18 cellular contexts compared by ENCODE assay signal in genomic region chr4:103664676-103665075, GRCh38. TPM values are rescaled to one million over a fixed set of nuclear protein-coding genes. Genes with fewer than 3 reads are reported as not detected.
DNase-seq lines count a peak whose midpoint lies in the region; TF ChIP-seq lines count a peak whose summit lies in the region.
"Had no signal": no experiment of that assay in that cellular context is flagged by ENCODE, and none has a peak within 500 bp of the region (broad histone marks: within the 10 kb centered on the region; RNA-seq: fewer than 3 reads in every experiment).

No MANE protein-coding gene starts in this region.

- TF ChIP-seq POLR2A in thyroid gland (IDR thresholded peaks at IDR 0.05): no peak

- no peak overlapping the region for H3K4me2 ChIP-seq in OCI-LY3 (ENCODE audit: low read length)
- H3K4me2 ChIP-seq: A549; BLaER1 treated with 17β-estradiol and CSF1 and Interleukin-3, amounts not matched to agents 10 nM and 100 nM had no signal

- H3K36me3 ChIP-seq in OCI-LY3 (replicated peaks; ENCODE audit: low read depth, low read length) (no peaks in the 10 kb centered on the region), thyroid gland (no peaks in the 10 kb centered on the region)
- H3K36me3 ChIP-seq: BLaER1 treated with 17β-estradiol and CSF1 and Interleukin-3, amounts not matched to agents 10 nM and 100 nM had no signal

- intact Hi-C loops in thyroid gland (cut with DNase I): no loop called here

- no peaks in the 10 kb centered on the region for H3K9me3 ChIP-seq in OCI-LY3 (ENCODE audit: insufficient read depth, low read length)
- no peaks in the 10 kb centered on the region for H3K9me3 ChIP-seq in thyroid gland
- H3K9me3 ChIP-seq: A549; BLaER1 treated with 17β-estradiol and CSF1 and Interleukin-3, amounts not matched to agents 10 nM and 100 nM; Caco-2 had no signal

- peak overlapping the region; percentile 11; the same call in 1 of the 2 replicates for H2AFZ ChIP-seq in OCI-LY3 (ENCODE audit: low read depth, low read length)

- H3K4me3 ChIP-seq in OCI-LY3 (ENCODE audit: low read length) (no peak overlapping the region), thyroid gland (replicated peaks in 1 of 3) (no peak overlapping the region)
- H3K4me3 ChIP-seq: A549; BLaER1 treated with 17β-estradiol and CSF1 and Interleukin-3, amounts not matched to agents 10 nM and 100 nM had no signal

- H3K27ac ChIP-seq in OCI-LY3 (ENCODE audit: low read length) (no peak overlapping the region), thyroid gland (peak overlapping the region in 2 of 3 donors; percentile 27 to 47)
- H3K27ac ChIP-seq: 22Rv1; A549; BLaER1 treated with 17β-estradiol and CSF1 and Interleukin-3, amounts not matched to agents 10 nM and 100 nM; C4-2B had no signal

- H3K9ac ChIP-seq in OCI-LY3 (ENCODE audit: low read length): no peak overlapping the region
- H3K9ac ChIP-seq: BLaER1 treated with 17β-estradiol and CSF1 and Interleukin-3, amounts not matched to agents 10 nM and 100 nM had no signal

- H3K4me1 ChIP-seq in OCI-LY3 (ENCODE audit: low read length) (no peaks in the 10 kb centered on the region), thyroid gland (no peaks in the 10 kb centered on the region)
- H3K4me1 ChIP-seq: A549; BLaER1 treated with 17β-estradiol and CSF1 and Interleukin-3, amounts not matched to agents 10 nM and 100 nM; Caco-2 had no signal

- no peaks in the 10 kb centered on the region for H3K79me2 ChIP-seq in OCI-LY3 (ENCODE audit: low read length)

- H3K27me3 ChIP-seq in OCI-LY3 (ENCODE audit: low read depth, low read length): no peaks in the 10 kb centered on the region
- H3K27me3 ChIP-seq in thyroid gland: no peaks in the 10 kb centered on the region
- H3K27me3 ChIP-seq: BLaER1 treated with 17β-estradiol and CSF1 and Interleukin-3, amounts not matched to agents 10 nM and 100 nM had no signal

- no peaks in the 10 kb centered on the region for H4K20me1 ChIP-seq in OCI-LY3 (ENCODE audit: insufficient read depth, low read length)
- H4K20me1 ChIP-seq: BLaER1 treated with 17β-estradiol and CSF1 and Interleukin-3, amounts not matched to agents 10 nM and 100 nM had no signal

- DNase-seq in DMS53 (lab: John Stamatoyannopoulos, UW) (peak; percentile 24), DMS53 treated with DMSO at 0.1 percent for 48 hours (lab: John Stamatoyannopoulos, UW; ENCODE audit: unreplicated experiment) (no peak), thyroid gland (peak; percentile 67 to 77), NCI-H2196 (lab: John Stamatoyannopoulos, UW; ENCODE audit: unreplicated experiment) (no peak)
- DNase-seq: AML-193; Caco-2; Calu3; CD4-positive, alpha-beta T cell; CD8-positive, alpha-beta T cell; DMS79 treated with DMSO at 0.1 percent for 48 hours; GF-D8 had no signal

- TF ChIP-seq CTCF in OCI-LY3 (IDR thresholded peaks at IDR 0.05; ENCODE audit: low read depth, low read length) (no peak), thyroid gland (IDR thresholded peaks at IDR 0.05) (no peak)

RNA-seq across cellular contexts. Expression of gene TACR3, which starts 55.1 kb away (rescaled TPM):
- under 1 TPM in 1 of 4 donors, not detected in 3; 0.10 TPM for total RNA-seq in thyroid gland
- total RNA-seq: A172; B cell; Caco-2; Calu3; CD4-positive, alpha-beta T cell; CD8-positive, alpha-beta T cell had no signal

Comparison
In these comparisons a context has a peak if more than half of its experiments do, and no peak if none do; other contexts are left out.
1. DNase-seq: peak in DMS53 (single experiment) and thyroid gland (2 of 2); none in DMS53 treated with DMSO at 0.1 percent for 48 hours (single experiment) and NCI-H2196 (single experiment).